Comparison of ENCODE assay signal across 19 cellular contexts in genomic region chr11:101354801-101355200, GRCh38.
"Had no signal": no experiment of that assay in that cellular context is flagged by ENCODE, and none has a peak within 500 bp of the region (broad histone marks: within the 10 kb centered on the region; RNA-seq: fewer than 3 reads in every experiment).

No MANE protein-coding gene starts in this region.

- DNase-seq: hippocampal formation; hypothalamus; immature natural killer cell; islet precursor cell; kidney; kidney glomerular epithelial cell; left cardiac atrium; left colon; left lung; left ventricle myocardium inferior; left ventricle myocardium superior; lower lobe of right lung; mammary epithelial cell; mesenchymal stem cell; mesendoderm; midbrain; mucosa of descending colon; naive B cell; naive thymus-derived CD4-positive, alpha-beta T cell had no signal
